Comparison of ENCODE assay signal across 1 cellular context in genomic region chr6:7261030-7261841, GRCh38.
TF ChIP-seq lines count a peak whose summit lies in the region.

No MANE protein-coding gene starts in this region.

TF ChIP-seq in K562, 482 proteins besides CTCF, POLR2A, EP300 and RAD21 (continued from another document and continues in another):
- TF ChIP-seq ZNF655 (CRISPR knock-in tag; IDR thresholded peaks at IDR 0.05) (no peak), ZNF217 (CRISPR knock-in tag; IDR thresholded peaks at IDR 0.05) (no peak), ZNF395 (CRISPR knock-in tag; IDR thresholded peaks at IDR 0.05) (no peak), ZFX (CRISPR knock-in tag; IDR thresholded peaks at IDR 0.05) (peak; percentile 77), ZNF316 (IDR thresholded peaks at IDR 0.05) (no peak), PHTF2 (CRISPR knock-in tag; IDR thresholded peaks at IDR 0.05) (no peak), BRF1 (IDR thresholded peaks at IDR 0.05; ENCODE audit: borderline replicate concordance, extremely low read depth, insufficient read length) (no peak), KAT7 (CRISPR knock-in tag; IDR thresholded peaks at IDR 0.05; ENCODE audit: borderline replicate concordance) (no peak), ZZZ3 (IDR thresholded peaks at IDR 0.05) (no peak), SOX6 (IDR thresholded peaks at IDR 0.05) (no peak), DIDO1 (tag; IDR thresholded peaks at IDR 0.05; ENCODE audit: low read depth) (no peak), ZNF445 (CRISPR knock-in tag; IDR thresholded peaks at IDR 0.05; ENCODE audit: low read depth) (no peak), ZNF592 (IDR thresholded peaks at IDR 0.05) (no peak), PYGO2 (tag; IDR thresholded peaks at IDR 0.05) (no peak), CBX5 (IDR thresholded peaks at IDR 0.05; ENCODE audit: borderline replicate concordance, low read depth) (no peak), RCOR1 (IDR thresholded peaks at IDR 0.05; ENCODE audit: borderline replicate concordance in 1 of 2, low read depth in 2 of 2, low read length in 2 of 2) (peak in 1 of 2 experiments; percentile 58; a peak in 1 of 4 replicates), ZNF347 (CRISPR knock-in tag; IDR thresholded peaks at IDR 0.05; ENCODE audit: low read depth) (no peak), SP1 (CRISPR knock-in tag; IDR thresholded peaks at IDR 0.05) (peak; percentile 38; the same call in 1 of the 2 replicates), ZNF668 (CRISPR knock-in tag; IDR thresholded peaks at IDR 0.05) (no peak), FOXJ2 (tag; IDR thresholded peaks at IDR 0.05) (no peak), IRF1 (CRISPR knock-in tag; IDR thresholded peaks at IDR 0.05; ENCODE audit: borderline replicate concordance) (no peak), ZNF780A (CRISPR knock-in tag; IDR thresholded peaks at IDR 0.05) (no peak), MAX (CRISPR knock-in tag; IDR thresholded peaks at IDR 0.05) (peak; percentile 43; the same call in 1 of the 2 replicates), L3MBTL2 (IDR thresholded peaks at IDR 0.05) (peak; percentile 48; the same call in 1 of the 2 replicates), GABPA (tag; conservative IDR thresholded peaks at IDR 0.05; ENCODE audit: low read depth) (no peak), ZBTB34 (CRISPR knock-in tag; IDR thresholded peaks at IDR 0.05) (no peak), RBM34 (IDR thresholded peaks at IDR 0.05; ENCODE audit: borderline replicate concordance, insufficient read depth, low read length) (no peak)
- TF ChIP-seq, protein P1, sequence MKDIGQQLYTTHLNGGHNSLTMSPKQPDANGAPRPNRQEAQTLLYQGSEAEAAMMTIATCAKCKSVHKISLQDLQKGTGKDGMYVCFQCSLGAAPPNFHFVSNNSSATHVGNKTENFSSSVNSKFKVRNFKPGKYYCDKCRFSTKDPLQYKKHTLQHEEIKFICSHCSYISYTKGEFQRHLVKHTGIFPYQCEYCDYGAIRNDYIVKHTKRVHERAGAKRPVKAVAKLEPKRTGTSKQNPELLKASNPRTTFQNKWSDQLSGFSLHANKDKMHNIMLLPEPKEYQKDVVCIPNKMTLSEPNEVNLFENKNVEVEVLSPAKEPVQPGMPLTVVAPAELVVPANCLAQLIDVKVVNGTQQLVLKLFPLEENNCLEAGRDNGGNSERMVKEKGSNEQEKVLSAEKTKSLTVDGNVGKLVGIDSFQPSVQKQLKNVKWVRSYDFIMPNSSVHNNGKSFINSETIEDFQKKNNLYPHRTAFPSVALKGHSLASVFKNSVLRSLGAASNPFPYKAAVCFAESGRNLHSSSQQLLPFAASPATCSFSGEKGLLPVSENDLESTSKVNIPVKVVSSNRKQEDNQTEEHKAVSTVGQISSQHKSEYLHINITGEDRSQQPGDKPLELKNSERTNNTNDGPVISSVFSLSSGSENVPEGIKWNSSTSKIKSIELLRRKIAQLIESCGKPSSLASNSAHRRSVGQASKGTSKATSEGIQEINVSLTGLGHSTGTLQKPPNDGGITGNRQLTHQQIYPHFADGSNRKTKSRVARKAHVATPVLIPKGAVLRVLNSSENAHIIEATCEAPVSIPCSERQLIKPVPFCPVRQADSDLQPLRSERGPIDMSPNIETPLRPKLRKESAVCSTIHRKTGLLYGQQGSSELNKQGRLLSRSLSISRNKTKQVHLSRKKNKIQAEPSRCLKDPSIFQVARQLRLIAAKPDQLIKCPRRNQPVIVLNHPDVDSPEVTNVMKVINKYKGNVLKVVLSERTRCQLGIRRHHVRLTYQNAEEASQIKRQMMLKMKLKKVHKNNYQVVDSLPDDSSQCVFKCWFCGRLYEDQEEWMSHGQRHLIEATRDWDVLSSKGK (CRISPR knock-in tag; IDR thresholded peaks at IDR 0.05), result no peak
- TF ChIP-seq, protein P2, sequence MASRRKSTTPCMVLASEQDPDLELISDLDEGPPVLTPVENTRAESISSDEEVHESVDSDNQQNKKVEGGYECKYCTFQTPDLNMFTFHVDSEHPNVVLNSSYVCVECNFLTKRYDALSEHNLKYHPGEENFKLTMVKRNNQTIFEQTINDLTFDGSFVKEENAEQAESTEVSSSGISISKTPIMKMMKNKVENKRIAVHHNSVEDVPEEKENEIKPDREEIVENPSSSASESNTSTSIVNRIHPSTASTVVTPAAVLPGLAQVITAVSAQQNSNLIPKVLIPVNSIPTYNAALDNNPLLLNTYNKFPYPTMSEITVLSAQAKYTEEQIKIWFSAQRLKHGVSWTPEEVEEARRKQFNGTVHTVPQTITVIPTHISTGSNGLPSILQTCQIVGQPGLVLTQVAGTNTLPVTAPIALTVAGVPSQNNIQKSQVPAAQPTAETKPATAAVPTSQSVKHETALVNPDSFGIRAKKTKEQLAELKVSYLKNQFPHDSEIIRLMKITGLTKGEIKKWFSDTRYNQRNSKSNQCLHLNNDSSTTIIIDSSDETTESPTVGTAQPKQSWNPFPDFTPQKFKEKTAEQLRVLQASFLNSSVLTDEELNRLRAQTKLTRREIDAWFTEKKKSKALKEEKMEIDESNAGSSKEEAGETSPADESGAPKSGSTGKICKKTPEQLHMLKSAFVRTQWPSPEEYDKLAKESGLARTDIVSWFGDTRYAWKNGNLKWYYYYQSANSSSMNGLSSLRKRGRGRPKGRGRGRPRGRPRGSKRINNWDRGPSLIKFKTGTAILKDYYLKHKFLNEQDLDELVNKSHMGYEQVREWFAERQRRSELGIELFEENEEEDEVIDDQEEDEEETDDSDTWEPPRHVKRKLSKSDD (conservative IDR thresholded peaks at IDR 0.05; ENCODE audit: low read length), result no peak
- TF ChIP-seq, protein P3, sequence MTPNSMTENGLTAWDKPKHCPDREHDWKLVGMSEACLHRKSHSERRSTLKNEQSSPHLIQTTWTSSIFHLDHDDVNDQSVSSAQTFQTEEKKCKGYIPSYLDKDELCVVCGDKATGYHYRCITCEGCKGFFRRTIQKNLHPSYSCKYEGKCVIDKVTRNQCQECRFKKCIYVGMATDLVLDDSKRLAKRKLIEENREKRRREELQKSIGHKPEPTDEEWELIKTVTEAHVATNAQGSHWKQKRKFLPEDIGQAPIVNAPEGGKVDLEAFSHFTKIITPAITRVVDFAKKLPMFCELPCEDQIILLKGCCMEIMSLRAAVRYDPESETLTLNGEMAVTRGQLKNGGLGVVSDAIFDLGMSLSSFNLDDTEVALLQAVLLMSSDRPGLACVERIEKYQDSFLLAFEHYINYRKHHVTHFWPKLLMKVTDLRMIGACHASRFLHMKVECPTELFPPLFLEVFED (CRISPR knock-in tag; conservative IDR thresholded peaks at IDR 0.05), result no peak
- TF ChIP-seq, protein P4, sequence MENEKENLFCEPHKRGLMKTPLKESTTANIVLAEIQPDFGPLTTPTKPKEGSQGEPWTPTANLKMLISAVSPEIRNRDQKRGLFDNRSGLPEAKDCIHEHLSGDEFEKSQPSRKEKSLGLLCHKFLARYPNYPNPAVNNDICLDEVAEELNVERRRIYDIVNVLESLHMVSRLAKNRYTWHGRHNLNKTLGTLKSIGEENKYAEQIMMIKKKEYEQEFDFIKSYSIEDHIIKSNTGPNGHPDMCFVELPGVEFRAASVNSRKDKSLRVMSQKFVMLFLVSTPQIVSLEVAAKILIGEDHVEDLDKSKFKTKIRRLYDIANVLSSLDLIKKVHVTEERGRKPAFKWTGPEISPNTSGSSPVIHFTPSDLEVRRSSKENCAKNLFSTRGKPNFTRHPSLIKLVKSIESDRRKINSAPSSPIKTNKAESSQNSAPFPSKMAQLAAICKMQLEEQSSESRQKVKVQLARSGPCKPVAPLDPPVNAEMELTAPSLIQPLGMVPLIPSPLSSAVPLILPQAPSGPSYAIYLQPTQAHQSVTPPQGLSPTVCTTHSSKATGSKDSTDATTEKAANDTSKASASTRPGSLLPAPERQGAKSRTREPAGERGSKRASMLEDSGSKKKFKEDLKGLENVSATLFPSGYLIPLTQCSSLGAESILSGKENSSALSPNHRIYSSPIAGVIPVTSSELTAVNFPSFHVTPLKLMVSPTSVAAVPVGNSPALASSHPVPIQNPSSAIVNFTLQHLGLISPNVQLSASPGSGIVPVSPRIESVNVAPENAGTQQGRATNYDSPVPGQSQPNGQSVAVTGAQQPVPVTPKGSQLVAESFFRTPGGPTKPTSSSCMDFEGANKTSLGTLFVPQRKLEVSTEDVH (IDR thresholded peaks at IDR 0.05; ENCODE audit: low read depth, partially characterized antibody), result no peak
- TF ChIP-seq, protein P5, sequence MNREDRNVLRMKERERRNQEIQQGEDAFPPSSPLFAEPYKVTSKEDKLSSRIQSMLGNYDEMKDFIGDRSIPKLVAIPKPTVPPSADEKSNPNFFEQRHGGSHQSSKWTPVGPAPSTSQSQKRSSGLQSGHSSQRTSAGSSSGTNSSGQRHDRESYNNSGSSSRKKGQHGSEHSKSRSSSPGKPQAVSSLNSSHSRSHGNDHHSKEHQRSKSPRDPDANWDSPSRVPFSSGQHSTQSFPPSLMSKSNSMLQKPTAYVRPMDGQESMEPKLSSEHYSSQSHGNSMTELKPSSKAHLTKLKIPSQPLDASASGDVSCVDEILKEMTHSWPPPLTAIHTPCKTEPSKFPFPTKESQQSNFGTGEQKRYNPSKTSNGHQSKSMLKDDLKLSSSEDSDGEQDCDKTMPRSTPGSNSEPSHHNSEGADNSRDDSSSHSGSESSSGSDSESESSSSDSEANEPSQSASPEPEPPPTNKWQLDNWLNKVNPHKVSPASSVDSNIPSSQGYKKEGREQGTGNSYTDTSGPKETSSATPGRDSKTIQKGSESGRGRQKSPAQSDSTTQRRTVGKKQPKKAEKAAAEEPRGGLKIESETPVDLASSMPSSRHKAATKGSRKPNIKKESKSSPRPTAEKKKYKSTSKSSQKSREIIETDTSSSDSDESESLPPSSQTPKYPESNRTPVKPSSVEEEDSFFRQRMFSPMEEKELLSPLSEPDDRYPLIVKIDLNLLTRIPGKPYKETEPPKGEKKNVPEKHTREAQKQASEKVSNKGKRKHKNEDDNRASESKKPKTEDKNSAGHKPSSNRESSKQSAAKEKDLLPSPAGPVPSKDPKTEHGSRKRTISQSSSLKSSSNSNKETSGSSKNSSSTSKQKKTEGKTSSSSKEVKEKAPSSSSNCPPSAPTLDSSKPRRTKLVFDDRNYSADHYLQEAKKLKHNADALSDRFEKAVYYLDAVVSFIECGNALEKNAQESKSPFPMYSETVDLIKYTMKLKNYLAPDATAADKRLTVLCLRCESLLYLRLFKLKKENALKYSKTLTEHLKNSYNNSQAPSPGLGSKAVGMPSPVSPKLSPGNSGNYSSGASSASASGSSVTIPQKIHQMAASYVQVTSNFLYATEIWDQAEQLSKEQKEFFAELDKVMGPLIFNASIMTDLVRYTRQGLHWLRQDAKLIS (CRISPR knock-in tag; IDR thresholded peaks at IDR 0.05), result no peak
